Comparison of ENCODE assay signal across 8 cellular contexts in the genomic region with DNA sequence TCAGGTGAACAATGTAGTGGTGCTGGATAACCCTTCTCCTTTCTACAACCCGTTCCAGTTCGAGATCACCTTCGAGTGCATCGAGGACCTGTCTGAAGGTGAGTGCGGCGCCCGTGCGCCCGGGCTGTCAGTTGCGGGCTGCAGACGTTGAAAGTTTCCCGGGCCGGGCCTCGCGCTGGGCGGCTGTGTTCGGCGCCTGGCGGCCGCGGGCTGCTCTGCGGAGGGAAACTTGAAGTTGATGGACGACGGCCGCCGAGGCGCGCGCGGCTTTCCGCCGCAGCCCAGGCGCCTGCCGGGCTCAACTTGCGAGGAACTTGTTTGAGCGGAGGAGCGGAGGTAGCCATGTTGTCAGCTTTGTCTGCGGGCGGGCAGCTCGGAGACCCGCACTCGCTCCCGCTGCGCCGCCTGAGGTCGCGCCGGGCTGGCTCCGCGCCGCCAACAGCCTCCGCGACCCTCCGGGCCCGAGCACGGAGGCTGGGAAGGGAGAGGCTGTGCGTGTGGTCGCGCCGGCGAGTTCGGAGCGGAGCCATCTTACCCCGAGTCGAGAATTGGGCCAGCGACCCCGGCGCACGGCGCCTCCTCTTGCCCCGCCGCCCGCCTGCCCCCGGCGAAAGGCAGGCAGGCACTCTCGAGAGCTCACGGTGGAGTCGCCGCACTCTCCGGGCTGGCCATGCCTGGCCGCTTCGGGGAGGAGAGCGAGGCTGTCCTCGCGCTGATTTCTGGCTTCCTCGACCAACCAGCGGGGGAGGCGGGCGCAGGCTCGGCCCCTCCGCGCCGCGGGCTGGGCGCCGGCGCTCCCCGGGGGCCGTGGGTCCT. TPM values are rescaled to one million over a fixed set of nuclear protein-coding genes. Genes with fewer than 3 reads are reported as not detected.
DNase-seq lines count a peak whose midpoint lies in the region; TF ChIP-seq lines count a peak whose summit lies in the region.

No MANE protein-coding gene starts in this region.

- H3K36me3 ChIP-seq in H7 (replicated peaks; ENCODE audit: control insufficient read depth, insufficient read depth, low read length) (no peaks in the 10 kb centered on the region; the same call in 1 of the 2 replicates), mammary epithelial cell (ENCODE audit: insufficient read depth, low read length) (peaks cover 7% of the 10 kb centered on the region)

- TSS peak; percentile 57 for BruUV-seq in mammary epithelial cell (replicated peaks; lab: Mats Ljungman, UMichigan)

- no peaks in the 10 kb centered on the region for H3K9me3 ChIP-seq in mammary epithelial cell (replicated peaks; ENCODE audit: insufficient read depth, low read length)

- in situ Hi-C loops in mammary epithelial cell (cut with MboI; ENCODE audit: low sequenced_read_pairs in 2 of 2), result no loop called here

- H3K4me2 ChIP-seq in mammary epithelial cell (ENCODE audit: insufficient read depth, low read depth, low read length), result peak overlapping the region; percentile 87

- peak overlapping the region; percentile 90 for H3K9ac ChIP-seq in mammary epithelial cell (ENCODE audit: insufficient read depth, low read length)

- peaks cover 76% of the 10 kb centered on the region for H3K79me2 ChIP-seq in mammary epithelial cell (ENCODE audit: insufficient read depth, low read length)

- DNase-seq in H7, result peak; percentile 73
- peak; percentile 37 for DNase-seq in LoVo (ENCODE audit: low spot score)
- DNase-seq in mammary epithelial cell, result peak; percentile 64
- peak; percentile 52 for DNase-seq in inferior parietal cortex (ENCODE audit: extremely low spot score)
- peak; percentile 46 for DNase-seq in stimulated activated CD4-positive, alpha-beta T cell treated with anti-CD3 and anti-CD28 coated beads, Interleukin-12 subunit alpha, Interleukin-12 subunit beta, amount 100 ng/mL, for 4 hours
- no peak for DNase-seq in OCI-M2 (lab: John Stamatoyannopoulos, UW; ENCODE audit: unreplicated experiment)

- H3K4me3 ChIP-seq in H7 (ENCODE audit: insufficient read depth, low read depth, low read length) (peak overlapping the region; percentile 96), mammary epithelial cell (replicated peaks in 1 of 3; ENCODE audit: insufficient read depth in 1 of 3, low read depth in 2 of 3, low read length in 3 of 3) (peak overlapping the region; percentile 82 to 99 (median 97))

- H3K27me3 ChIP-seq in H7 (ENCODE audit: control insufficient read depth, insufficient read depth, low read length), result no peaks in the 10 kb centered on the region
- no peaks in the 10 kb centered on the region for H3K27me3 ChIP-seq in mammary epithelial cell (ENCODE audit: insufficient read depth, low read length)

- H4K20me1 ChIP-seq in mammary epithelial cell (ENCODE audit: insufficient read depth, low read length), result no peaks in the 10 kb centered on the region

- peak overlapping the region; percentile 74 for H2AFZ ChIP-seq in mammary epithelial cell (ENCODE audit: low read depth, low read length)

- dilution Hi-C loops in mammary epithelial cell (cut with HindIII; ENCODE audit: low sequenced_read_pairs), result no loop called here

- intact Hi-C loops in mammary epithelial cell (cut with micrococcal nuclease), result loop anchor here (1.0 to 5.0 kb wide), 5 partner anchors 40 to 610 kb away; a partner anchor contains a TSS

- CTCF ChIA-PET in mammary epithelial cell (lab: Charles Lee; ENCODE audit: low non-redundant PET), result no interaction called here

- WGBS in mammary epithelial cell (ENCODE audit: low coverage, missing lambda C conversion rate), result 0% methylated on average over 23 of the region's 99 CpGs

- no peak for TF ChIP-seq CTCF in VCaP (conservative IDR thresholded peaks at IDR 0.05)
- TF ChIP-seq CTCF in mammary epithelial cell (conservative IDR thresholded peaks at IDR 0.05 in 1 of 2, IDR thresholded peaks at IDR 0.05 in 1 of 2; ENCODE audit: extremely low read depth in 1 of 2, insufficient read depth in 1 of 2, low read depth in 1 of 2, low read length in 2 of 2), result peak in 1 of 2 donors; percentile 15

- H3K27ac ChIP-seq in VCaP (peak overlapping the region; percentile 97), mammary epithelial cell (ENCODE audit: insufficient read depth, low read depth, low read length) (peak overlapping the region; percentile 89)

- peaks cover 22% of the 10 kb centered on the region for H3K4me1 ChIP-seq in mammary epithelial cell (ENCODE audit: insufficient read depth, low read length)

- TF ChIP-seq POLR2A in GM10847 (IDR thresholded peaks at IDR 0.05; ENCODE audit: extremely low read depth, insufficient read length), result peak; percentile 51

RNA-seq across cellular contexts. Expression of a gene that starts 0.7 kb away (rescaled TPM):
- total RNA-seq in H7 (2014; rRNA removed; shearing (Covaris generic)), result 26.4 and 27.1 TPM in 2 replicates
- total RNA-seq in mammary epithelial cell, result 10 to 100 TPM; 19.8 to 29.0 TPM
- polyA plus RNA-seq in mammary epithelial cell, result 7.9 TPM
- 3.1 TPM for polyA minus RNA-seq in mammary epithelial cell

RNA-seq across cellular contexts. Expression of a gene that starts 40.3 kb away (rescaled TPM):
- total RNA-seq in H7 (2014; rRNA removed; shearing (Covaris generic)), result 8.7 and 10.7 TPM in 2 replicates
- total RNA-seq in mammary epithelial cell, result 10 to 100 TPM; 12.3 to 15.2 TPM
- polyA plus RNA-seq in mammary epithelial cell, result 1.2 TPM
- 9.8 TPM for polyA minus RNA-seq in mammary epithelial cell
